1 cellular context compared by ENCODE assay signal in genomic region chr12:113220593-113221180, GRCh38.
TF ChIP-seq lines count a peak whose summit lies in the region.

No MANE protein-coding gene starts in this region.

TF ChIP-seq in HepG2, 621 proteins besides CTCF, POLR2A, EP300 and RAD21 (continues in another document):
- no peak for TF ChIP-seq ZNF496 (CRISPR knock-in tag; IDR thresholded peaks at IDR 0.05; ENCODE audit: insufficient replicate concordance)
- TF ChIP-seq ZNF644 (CRISPR knock-in tag; IDR thresholded peaks at IDR 0.05; ENCODE audit: low read depth), result no peak
- TF ChIP-seq ZBTB14 (CRISPR knock-in tag; IDR thresholded peaks at IDR 0.05), result no peak
- TF ChIP-seq CEBPZ (IDR thresholded peaks at IDR 0.05; ENCODE audit: low read length), result peak; percentile 82; the same call in 1 of the 2 replicates
- peak; percentile 31; the same call in 1 of the 2 replicates for TF ChIP-seq ZNF280B (CRISPR knock-in tag; IDR thresholded peaks at IDR 0.05; ENCODE audit: borderline replicate concordance)
- TF ChIP-seq GPBP1L1 (CRISPR knock-in tag; IDR thresholded peaks at IDR 0.05), result no peak
- no peak for TF ChIP-seq ZNF326 (CRISPR knock-in tag; IDR thresholded peaks at IDR 0.05; ENCODE audit: borderline replicate concordance)
- no peak for TF ChIP-seq PBX2 (CRISPR knock-in tag; IDR thresholded peaks at IDR 0.05)
- TF ChIP-seq PRDM15 (CRISPR knock-in tag; IDR thresholded peaks at IDR 0.05), result peak; percentile 79; the same call in 1 of the 2 replicates
- no peak for TF ChIP-seq E2F2 (CRISPR knock-in tag; IDR thresholded peaks at IDR 0.05; ENCODE audit: borderline replicate concordance)
- TF ChIP-seq TERF1 (CRISPR knock-in tag; IDR thresholded peaks at IDR 0.05), result no peak
- no peak for TF ChIP-seq CREB1 (IDR thresholded peaks at IDR 0.05)
- 0 out of 2 replicates have a peak, but pooled peaks have one; percentile 46 for TF ChIP-seq CREB1 (CRISPR knock-in tag; IDR thresholded peaks at IDR 0.05)
- peak; percentile 14; the same call in 1 of the 2 replicates for TF ChIP-seq ZFP91 (CRISPR knock-in tag; IDR thresholded peaks at IDR 0.05; ENCODE audit: borderline replicate concordance)
- TF ChIP-seq TFDP1 (CRISPR knock-in tag; IDR thresholded peaks at IDR 0.05; ENCODE audit: borderline replicate concordance), result peak; percentile 33; the same call in 1 of the 2 replicates
- TF ChIP-seq PRDM10 (CRISPR knock-in tag; IDR thresholded peaks at IDR 0.05; ENCODE audit: low read depth), result 0 out of 2 replicates have a peak, but pooled peaks have one; percentile 54
- no peak for TF ChIP-seq KAT7 (CRISPR knock-in tag; IDR thresholded peaks at IDR 0.05; ENCODE audit: borderline replicate concordance)
- no peak for TF ChIP-seq HMGA1 (CRISPR knock-in tag; conservative IDR thresholded peaks at IDR 0.05)
- TF ChIP-seq ZNF263 (CRISPR knock-in tag; IDR thresholded peaks at IDR 0.05), result peak; percentile 86
- peak; percentile 63 for TF ChIP-seq ZNF891 (CRISPR knock-in tag; IDR thresholded peaks at IDR 0.05)
- no peak for TF ChIP-seq SMYD3 (CRISPR knock-in tag; IDR thresholded peaks at IDR 0.05)
- 0 out of 2 replicates have a peak, but pooled peaks have one; percentile 0 for TF ChIP-seq ZNF770 (CRISPR knock-in tag; IDR thresholded peaks at IDR 0.05)
- TF ChIP-seq ZSCAN21 (CRISPR knock-in tag; IDR thresholded peaks at IDR 0.05; ENCODE audit: borderline replicate concordance), result no peak
